In the genomic region with DNA sequence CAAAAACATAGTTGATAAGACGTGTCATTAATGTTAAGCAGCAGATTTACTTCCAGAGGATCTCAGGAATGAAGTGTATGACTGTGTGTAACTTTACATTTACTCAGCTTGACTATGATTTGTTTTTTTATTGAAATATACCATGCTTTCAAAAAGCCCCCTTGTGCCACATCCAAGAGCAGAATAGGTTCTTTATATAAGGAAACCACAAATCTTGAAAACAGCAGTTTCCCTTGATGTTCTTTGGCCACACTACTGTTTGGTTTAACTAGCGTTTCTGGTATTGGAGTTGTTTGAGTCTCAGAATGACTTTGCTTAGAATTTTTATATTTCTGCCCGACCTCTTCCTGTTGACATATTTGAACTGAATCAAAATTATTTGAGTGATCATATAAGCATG, we compare ENCODE assay signal across 10 cellular contexts. TPM values are rescaled to one million over a fixed set of nuclear protein-coding genes. Genes with fewer than 3 reads are reported as not detected.
DNase-seq lines count a peak whose midpoint lies in the region; ATAC-seq, FAIRE-seq and TF ChIP-seq lines count a peak whose summit lies in the region.
"Had no signal": no experiment of that assay in that cellular context is flagged by ENCODE, and none has a peak within 500 bp of the region (broad histone marks: within the 10 kb centered on the region; RNA-seq: fewer than 3 reads in every experiment).

No MANE protein-coding gene starts in this region.

- intact Hi-C loops in Caco-2 (cut with micrococcal nuclease; ENCODE audit: unreplicated experiment) = no loop called here
- intact Hi-C loops in prostate gland (cut with DNase I) = no loop called here

- H3K4me3 ChIP-seq in Caco-2 (ENCODE audit: low read depth, low read length) = no peak overlapping the region
- no peak overlapping the region for H3K4me3 ChIP-seq in prostate gland

- peak overlapping the region; percentile 49 for H3K4me3 Mint-ChIP-seq in central memory CD8-positive, alpha-beta T cell
- H3K4me3 Mint-ChIP-seq in Caco-2 (ENCODE audit: unreplicated experiment) = no peak overlapping the region
- H3K4me3 Mint-ChIP-seq: type B pancreatic cell had no signal

- TF ChIP-seq CTCF in Caco-2 (IDR thresholded peaks at IDR 0.05; ENCODE audit: insufficient read depth in 1 of 2, low read depth in 1 of 2, low read length in 1 of 2, severe bottlenecking in 1 of 2, unreplicated experiment in 1 of 2) (no peak), prostate gland (IDR thresholded peaks at IDR 0.05) (no peak)

- H3K9me3 Mint-ChIP-seq in central memory CD8-positive, alpha-beta T cell = no peaks in the 10 kb centered on the region
- H3K9me3 Mint-ChIP-seq in Caco-2 (ENCODE audit: unreplicated experiment) = no peaks in the 10 kb centered on the region
- H3K9me3 Mint-ChIP-seq: type B pancreatic cell had no signal

- no peak for TF ChIP-seq POLR2A in prostate gland (IDR thresholded peaks at IDR 0.05)
- no peak for TF ChIP-seq POLR2A in GM12892 (IDR thresholded peaks at IDR 0.05; ENCODE audit: low read depth, low read length)

- FAIRE-seq in GM12892 (lab: Jason Lieb, UNC) = no peak

- H3K36me3 Mint-ChIP-seq in central memory CD8-positive, alpha-beta T cell (ENCODE audit: insufficient read depth) = peaks cover 12% of the 10 kb centered on the region
- H3K36me3 Mint-ChIP-seq in Caco-2 (ENCODE audit: insufficient read depth, unreplicated experiment) = no peaks in the 10 kb centered on the region
- H3K36me3 Mint-ChIP-seq: type B pancreatic cell had no signal

- no peaks in the 10 kb centered on the region for H3K27me3 Mint-ChIP-seq in central memory CD8-positive, alpha-beta T cell
- H3K27me3 Mint-ChIP-seq in Caco-2 (ENCODE audit: insufficient read depth, unreplicated experiment) = peaks cover 5% of the 10 kb centered on the region
- H3K27me3 Mint-ChIP-seq: type B pancreatic cell had no signal

- H3K27ac Mint-ChIP-seq in central memory CD8-positive, alpha-beta T cell (ENCODE audit: low read depth) = peak overlapping the region; percentile 50
- H3K27ac Mint-ChIP-seq in Caco-2 (ENCODE audit: unreplicated experiment) = no peak overlapping the region
- H3K27ac Mint-ChIP-seq: type B pancreatic cell had no signal

- CTCF ChIA-PET in Caco-2 (lab: Charles Lee) = no interaction called here

- ATAC-seq in GM19351 (IDR thresholded peaks at IDR 0.05; ENCODE audit: unreplicated experiment) (peak; percentile 83), HG03442 (IDR thresholded peaks at IDR 0.05; ENCODE audit: unreplicated experiment) (peak; percentile 58), GM21526 (IDR thresholded peaks at IDR 0.05; ENCODE audit: low FRiP score, unreplicated experiment) (no peak)
- ATAC-seq in central memory CD8-positive, alpha-beta T cell (replicated peaks; ENCODE audit: extremely low read depth, poor library complexity, severe bottlenecking) = peak; percentile 88

- no peak overlapping the region for H3K27ac ChIP-seq in prostate gland

- POLR2A ChIA-PET in Caco-2 (lab: Charles Lee) = no interaction called here

- H3K4me1 ChIP-seq in Caco-2 (no peaks in the 10 kb centered on the region), prostate gland (replicated peaks) (no peaks in the 10 kb centered on the region)

- H3K4me1 Mint-ChIP-seq in central memory CD8-positive, alpha-beta T cell = peaks cover 76% of the 10 kb centered on the region
- H3K4me1 Mint-ChIP-seq in Caco-2 (ENCODE audit: low read depth, unreplicated experiment) = no peaks in the 10 kb centered on the region

- H3K36me3 ChIP-seq in Caco-2 (ENCODE audit: control insufficient read depth, insufficient read depth, low read length) = no peaks in the 10 kb centered on the region
- no peaks in the 10 kb centered on the region for H3K36me3 ChIP-seq in prostate gland

- H3K9me3 ChIP-seq in Caco-2 (no peaks in the 10 kb centered on the region), prostate gland (no peaks in the 10 kb centered on the region)

- DNase-seq in GDM1 (lab: John Stamatoyannopoulos, UW) (peak; percentile 7), Caco-2 (no peak), prostate gland (ENCODE audit: low spot score) (no peak), GM12892 (ENCODE audit: insufficient read length) (no peak)
- peak in 1 of 2 donors; percentile 34 for DNase-seq in central memory CD8-positive, alpha-beta T cell (ENCODE audit: low spot score in 2 of 2)
- DNase-seq: NCI-H748 treated with DMSO at 0.1 percent for 48 hours had no signal

- H3K27me3 ChIP-seq in Caco-2 (replicated peaks; ENCODE audit: control insufficient read depth, insufficient read depth, low read length) (no peaks in the 10 kb centered on the region), prostate gland (replicated peaks; ENCODE audit: insufficient read depth) (no peaks in the 10 kb centered on the region)

- whole genome bisulfite sequencing in prostate gland = 43% methylated on average over 3 of the region's 3 CpGs

- no TSS peak for BruUV-seq in Caco-2 (replicated peaks; lab: Mats Ljungman, UMichigan)

RNA-seq across cellular contexts. Expression of gene LRRC8C, which starts 25.0 kb away (rescaled TPM):
- 0.07 and 0.11 TPM in 2 replicates for total RNA-seq in Caco-2 (2022)
- 10 to 100 TPM in 1 of 2 donors, 1 to 10 TPM in 1; 2.0 to 12.4 TPM for total RNA-seq in prostate gland
- 1.3 TPM for polyA plus RNA-seq in GM12892 (2012; ENCODE audit: missing spikeins)
